ENCODE assay signal across 8 cellular contexts in genomic region chr1:17046043-17046657, GRCh38. TPM values are rescaled to one million over a fixed set of nuclear protein-coding genes. Genes with fewer than 3 reads are reported as not detected.
DNase-seq lines count a peak whose midpoint lies in the region; ATAC-seq, FAIRE-seq and TF ChIP-seq lines count a peak whose summit lies in the region.

No MANE protein-coding gene starts in this region.

- intact Hi-C loops in heart left ventricle (cut with DNase I): loop anchor here in 7 of 10 donors (1.0 to 5.0 kb wide), 4 partner anchors 34 to 95 kb away; partner anchors contain the start of gene ATP13A2 (in 3 of the 7)
- intact Hi-C loops in sigmoid colon (cut with DNase I): loop anchor here (1.0 to 5.0 kb wide), 2 partner anchors 34 to 95 kb away; partner anchors contain the start of gene ATP13A2

- TF ChIP-seq CTCF in VCaP (conservative IDR thresholded peaks at IDR 0.05) (peak; percentile 85), heart left ventricle (IDR thresholded peaks at IDR 0.05) (peak; percentile 61 to 83 (median 76)), sigmoid colon (IDR thresholded peaks at IDR 0.05) (peak; percentile 58 to 79 (median 72))

- no peaks in the 10 kb centered on the region for H3K27me3 ChIP-seq in heart left ventricle
- no peaks in the 10 kb centered on the region for H3K27me3 ChIP-seq in sigmoid colon

- ATAC-seq in heart left ventricle: peak in 2 of 4 donors; percentile 56
- ATAC-seq in GM19324 (IDR thresholded peaks at IDR 0.05; ENCODE audit: low FRiP score, unreplicated experiment): no peak
- no peak for ATAC-seq in GM21423 (IDR thresholded peaks at IDR 0.05; ENCODE audit: unreplicated experiment)

- H3K4me3 ChIP-seq in heart left ventricle (peak overlapping the region in 8 of 12 donors; percentile 9 to 40 (median 22)), sigmoid colon (peak overlapping the region in 3 of 4 donors; percentile 13 to 22 (median 16))

- H3K36me3 ChIP-seq in heart left ventricle (peaks cover 0 to 73% (median 65%) of the 10 kb centered on the region in 9 donors), sigmoid colon (peaks cover 14 to 57% (median 25%) of the 10 kb centered on the region in 4 donors)

- no peaks in the 10 kb centered on the region for H3K9me3 ChIP-seq in heart left ventricle
- H3K9me3 ChIP-seq in sigmoid colon: no peaks in the 10 kb centered on the region

- WGBS in heart left ventricle, 4 donors: 36 to 48% (median 47%) methylated on average over 5 of the region's 5 CpGs
- WGBS in sigmoid colon, 2 donors: 51 to 56% methylated on average over 5 of the region's 5 CpGs

- no peak for TF ChIP-seq EP300 in sigmoid colon (IDR thresholded peaks at IDR 0.05)

- peak overlapping the region; percentile 23 for H3K27ac ChIP-seq in VCaP
- peak overlapping the region in 4 of 12 donors; percentile 12 to 45 (median 26) for H3K27ac ChIP-seq in heart left ventricle
- peak overlapping the region; percentile 18 to 54 (median 34) for H3K27ac ChIP-seq in sigmoid colon

- DNase-seq in EL: peak; percentile 63
- peak; percentile 46 for DNase-seq in NCI-H1694 treated with DMSO at 0.1 percent for 48 hours (lab: John Stamatoyannopoulos, UW)
- DNase-seq in heart left ventricle: no peak
- DNase-seq in sigmoid colon: no peak

- peaks cover 0 to 34% (median 14%) of the 10 kb centered on the region in 12 donors for H3K4me1 ChIP-seq in heart left ventricle
- H3K4me1 ChIP-seq in sigmoid colon: peaks cover 0 to 11% (median 7%) of the 10 kb centered on the region in 4 donors

- peak; percentile 98 for FAIRE-seq in A204.1 (lab: Jason Lieb, UNC)

- TF ChIP-seq POLR2A in heart left ventricle (IDR thresholded peaks at IDR 0.05): no peak
- no peak for TF ChIP-seq POLR2A in sigmoid colon (IDR thresholded peaks at IDR 0.05)

RNA-seq across cellular contexts. Expression of gene SDHB, which starts 7.7 kb away (rescaled TPM):
- total RNA-seq in heart left ventricle (100 to 1,000 TPM; 226 to 617 (median 341) TPM), sigmoid colon (100 to 1,000 TPM; 109 to 228 (median 141) TPM)
- polyA plus RNA-seq in heart left ventricle (100 to 1,000 TPM; 174 to 305 TPM), sigmoid colon (100 to 1,000 TPM; 173 to 398 (median 274) TPM)

RNA-seq across cellular contexts. Expression of gene ATP13A2, which starts 34.4 kb away (rescaled TPM):
- 10 to 100 TPM in 8 of 9 donors, 1 to 10 TPM in 1; 7.3 to 37.2 (median 15.6) TPM for total RNA-seq in heart left ventricle
- polyA plus RNA-seq in heart left ventricle: 10 to 100 TPM in 1 of 2 donors, 1 to 10 TPM in 1; 7.6 to 27.5 TPM
- total RNA-seq in sigmoid colon: 10 to 100 TPM in 3 of 4 donors, 1 to 10 TPM in 1; 8.7 to 23.8 (median 15.7) TPM
- 10 to 100 TPM in 1 of 3 donors, 1 to 10 TPM in 2; 6.6 to 47.2 (median 8.1) TPM for polyA plus RNA-seq in sigmoid colon

Comparison
In these comparisons a context has a peak if more than half of its experiments do, and no peak if none do; other contexts are left out.
1. DNase-seq: peak in EL (single experiment) and NCI-H1694 treated with DMSO at 0.1 percent for 48 hours (single experiment); none in heart left ventricle (0 of 5) and sigmoid colon (single experiment).
2. Peak in every context shown above with its lines, with median percentiles within 50 percentile points of each other: CTCF ChIP-seq.